ENCODE assay signal across 17 cellular contexts in the genomic region with DNA sequence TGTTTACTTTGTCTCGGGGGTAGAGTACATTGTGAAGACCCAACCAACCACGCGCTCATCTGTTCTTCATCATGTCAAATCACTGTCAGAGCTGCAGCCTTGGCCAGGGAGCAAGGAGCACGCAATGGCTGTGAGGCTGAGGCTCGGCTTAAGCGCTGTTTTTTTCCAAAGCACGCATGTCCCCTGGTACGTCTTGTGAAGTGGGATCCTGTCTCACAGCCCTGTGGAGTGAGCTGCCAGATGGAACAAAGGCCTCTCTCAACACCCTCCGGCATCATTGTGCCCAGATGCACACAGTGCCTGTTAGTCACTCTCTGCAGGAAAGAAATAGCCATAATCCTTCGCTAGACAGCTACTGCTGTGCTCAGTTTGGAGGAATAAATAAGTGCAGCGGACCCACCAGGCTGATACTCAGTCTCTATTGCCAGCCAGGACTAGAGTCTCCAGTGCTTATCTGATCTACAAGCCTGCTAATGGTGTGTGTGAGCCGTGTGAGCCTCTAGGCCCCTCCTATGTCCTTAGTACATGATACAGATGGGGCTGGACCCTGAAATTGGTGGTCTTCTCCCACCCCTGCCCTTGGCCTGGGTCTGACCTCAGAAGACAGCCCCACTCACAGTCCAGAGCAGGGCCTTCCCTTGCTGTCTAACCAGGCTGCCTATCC.
DNase-seq lines count a peak whose midpoint lies in the region; ATAC-seq lines count a peak whose summit lies in the region.
"Had no signal": no experiment of that assay in that cellular context is flagged by ENCODE, and none has a peak within 500 bp of the region (broad histone marks: within the 10 kb centered on the region; RNA-seq: fewer than 3 reads in every experiment).

No MANE protein-coding gene starts in this region.

- no peaks in the 10 kb centered on the region for H3K4me1 Mint-ChIP-seq in T-helper 17 cell
- H3K4me1 Mint-ChIP-seq: activated CD4-positive, alpha-beta T cell treated with anti-CD3 and anti-CD28 coated beads, Interleukin-2, amount 10 ng/mL, durations not matched to agents 7 days and 5 days; activated naive CD4-positive, alpha-beta T cell treated with anti-CD3 and anti-CD28 coated beads, Interleukin-2, amount 50 U/mL, for 24 hours; nephron had no signal

- H3K27me3 Mint-ChIP-seq in T-helper 17 cell = peaks cover 49% of the 10 kb centered on the region
- H3K27me3 Mint-ChIP-seq: activated CD4-positive, alpha-beta T cell treated with anti-CD3 and anti-CD28 coated beads, Interleukin-2, amount 10 ng/mL, durations not matched to agents 7 days and 5 days; activated naive CD4-positive, alpha-beta T cell treated with anti-CD3 and anti-CD28 coated beads, Interleukin-2, amount 50 U/mL, for 24 hours had no signal

- DNase-seq in EH (ENCODE audit: low read depth) (peak; percentile 12), adipocyte (ENCODE audit: low read depth) (peak; percentile 10), foreskin melanocyte (peak; percentile 69), pons (ENCODE audit: low spot score) (peak; percentile 94), NCI-H1105 (lab: John Stamatoyannopoulos, UW) (no peak), mucosa of gallbladder (ENCODE audit: low spot score) (no peak), T-helper 17 cell (no peak)
- DNase-seq: activated CD4-positive, alpha-beta T cell treated with anti-CD3 and anti-CD28 coated beads, Interleukin-2, amount 10 ng/mL, durations not matched to agents 7 days and 5 days; activated T-cell treated with anti-CD3 and anti-CD28 coated beads, Interleukin-2, amount 50 U/mL, for 1 hour; Calu3; NCI-H187; OCI-M1; right lobe of liver had no signal

- H3K36me3 Mint-ChIP-seq in T-helper 17 cell (ENCODE audit: low read depth) = no peaks in the 10 kb centered on the region

- no peaks in the 10 kb centered on the region for H3K9me3 ChIP-seq in adipocyte (ENCODE audit: control insufficient read depth, low read length)
- H3K9me3 ChIP-seq in T-helper 17 cell (ENCODE audit: control insufficient read depth, low read length, poor library complexity, severe bottlenecking) = no peaks in the 10 kb centered on the region
- H3K9me3 ChIP-seq: right lobe of liver had no signal

- H3K36me3 ChIP-seq in adipocyte (ENCODE audit: control insufficient read depth, insufficient read depth, low read length, severe bottlenecking) = no peaks in the 10 kb centered on the region
- H3K36me3 ChIP-seq: right lobe of liver had no signal

- no peak overlapping the region for H3K4me3 ChIP-seq in adipocyte (ENCODE audit: low read length)
- H3K4me3 ChIP-seq: right lobe of liver, SK-N-MC had no signal

- no peak overlapping the region for H3K4me3 Mint-ChIP-seq in T-helper 17 cell
- H3K4me3 Mint-ChIP-seq: activated CD4-positive, alpha-beta T cell treated with anti-CD3 and anti-CD28 coated beads, Interleukin-2, amount 10 ng/mL, durations not matched to agents 7 days and 5 days; activated naive CD4-positive, alpha-beta T cell treated with anti-CD3 and anti-CD28 coated beads, Interleukin-2, amount 50 U/mL, for 24 hours; nephron had no signal

- ATAC-seq in GM21786 (IDR thresholded peaks at IDR 0.05; ENCODE audit: unreplicated experiment) (no peak), T-helper 17 cell (no peak)
- ATAC-seq: right lobe of liver had no signal

- H3K27ac Mint-ChIP-seq in T-helper 17 cell = no peak overlapping the region
- H3K27ac Mint-ChIP-seq: activated CD4-positive, alpha-beta T cell treated with anti-CD3 and anti-CD28 coated beads, Interleukin-2, amount 10 ng/mL, durations not matched to agents 7 days and 5 days; activated naive CD4-positive, alpha-beta T cell treated with anti-CD3 and anti-CD28 coated beads, Interleukin-2, amount 50 U/mL, for 24 hours; nephron had no signal

- H3K9ac ChIP-seq in adipocyte (ENCODE audit: low read length) = no peak overlapping the region

- no peaks in the 10 kb centered on the region for H3K27me3 ChIP-seq in adipocyte (replicated peaks; ENCODE audit: control insufficient read depth, insufficient read depth, low read length)
- H3K27me3 ChIP-seq: right lobe of liver had no signal

- H3K4me1 ChIP-seq in adipocyte (ENCODE audit: control insufficient read depth, insufficient read depth, low read length) = no peaks in the 10 kb centered on the region
- H3K4me1 ChIP-seq: right lobe of liver had no signal

Comparison
In these comparisons a context has a peak if more than half of its experiments do, and no peak if none do; other contexts are left out.
1. DNase-seq: peak in EH (single experiment), adipocyte (single experiment), foreskin melanocyte (single experiment) and pons (single experiment); none in NCI-H1105 (single experiment), mucosa of gallbladder (single experiment) and T-helper 17 cell (0 of 3).